8 cellular contexts compared by ENCODE assay signal in genomic region chr11:118929496-118930151, GRCh38. TPM values are rescaled to one million over a fixed set of nuclear protein-coding genes. Genes with fewer than 3 reads are reported as not detected.
A peak's percentile ranks its signal among the peaks of the same experiment; 100 is the strongest.
DNase-seq lines count a peak whose midpoint lies in the region; ATAC-seq and TF ChIP-seq lines count a peak whose summit lies in the region.

No MANE protein-coding gene starts in this region.

- TF ChIP-seq EP300 in stomach (IDR thresholded peaks at IDR 0.05) = no peak

- 0% methylated on average over 7 to 8 of the region's 28 CpGs for WGBS in esophagus squamous epithelium, 2 donors
- 0 to 1% (median 0%) methylated on average over 20 to 26 of the region's 28 CpGs for WGBS in stomach, 5 donors

- peaks cover 0 to 15% (median 3%) of the 10 kb centered on the region in 3 donors for H3K27me3 Mint-ChIP-seq in CD14-positive monocyte (ENCODE audit: low read depth in 3 of 3)

- H3K4me1 Mint-ChIP-seq in CD14-positive monocyte = peaks cover 37% of the 10 kb centered on the region

- CTCF ChIA-PET in PC-9 (lab: Charles Lee) = interaction anchor here (0.7 to 1.1 kb wide), 3 partner anchors 20 to 157 kb away, joined by 4 to 8 read pairs (median 7); no protein-coding TSS in a partner anchor

- H4K20me1 ChIP-seq in PC-9 (ENCODE audit: insufficient read depth) = 0 out of 2 replicates have a peak, but pooled peaks cover under 1% of the 10 kb centered on the region

- H3K9me2 ChIP-seq in PC-9 (ENCODE audit: insufficient read depth) = no peaks in the 10 kb centered on the region

- H3K4me3 Mint-ChIP-seq in CD14-positive monocyte = peak overlapping the region; percentile 92 to 98

- peak overlapping the region; percentile 69; the same call in 1 of the 2 replicates for H2AFZ ChIP-seq in PC-9

- H3F3A ChIP-seq in PC-9 (ENCODE audit: insufficient read depth, low read depth) = peaks cover 36% of the 10 kb centered on the region

- no TSS peak for BruUV-seq in PC-9 (replicated peaks; lab: Mats Ljungman, UMichigan)

- H3K36me3 ChIP-seq in HUES48 (ENCODE audit: control insufficient read depth, insufficient read depth, low read length) = no peaks in the 10 kb centered on the region
- no peaks in the 10 kb centered on the region for H3K36me3 ChIP-seq in PC-9 (ENCODE audit: low read depth)
- no peaks in the 10 kb centered on the region for H3K36me3 ChIP-seq in esophagus squamous epithelium
- no peaks in the 10 kb centered on the region for H3K36me3 ChIP-seq in muscle layer of colon (ENCODE audit: insufficient read depth, low read length)
- no peaks in the 10 kb centered on the region for H3K36me3 ChIP-seq in stomach

- intact Hi-C loops in CD14-positive monocyte (cut with micrococcal nuclease) = loop anchor here (2.0 to 10.0 kb wide), 7 partner anchors 21 to 245 kb away; partner anchors contain the start of genes C2CD2L (in 1 of the 2), DDX6 (in 1 of the 2), RPS25 (in 1 of the 2) and TRAPPC4 (in 1 of the 2)
- intact Hi-C loops in PC-9 (cut with micrococcal nuclease; ENCODE audit: unreplicated experiment) = loop anchor here (1.0 to 5.0 kb wide), 5 partner anchors 9 to 408 kb away; partner anchors contain the start of genes DDX6, RPS25 and TRAPPC4
- intact Hi-C loops in esophagus squamous epithelium (cut with DNase I) = no loop called here
- intact Hi-C loops in stomach (cut with DNase I; ENCODE audit: low total_unique reads) = loop anchor here (2.0 kb wide), 1 partner anchor 21 kb away; no protein-coding TSS in a partner anchor

- H3K27me3 ChIP-seq in HUES48 (ENCODE audit: control insufficient read depth, insufficient read depth, low read length) = peaks cover 24% of the 10 kb centered on the region
- H3K27me3 ChIP-seq in PC-9 (ENCODE audit: insufficient read depth, low read depth) = no peaks in the 10 kb centered on the region
- H3K27me3 ChIP-seq in esophagus squamous epithelium = no peaks in the 10 kb centered on the region
- H3K27me3 ChIP-seq in muscle layer of colon (ENCODE audit: control insufficient read depth in 1 of 2, insufficient read depth in 2 of 2, low read length in 2 of 2) = no peaks in the 10 kb centered on the region
- H3K27me3 ChIP-seq in stomach = no peaks in the 10 kb centered on the region

- H3K9me3 ChIP-seq in HUES48 (ENCODE audit: control insufficient read depth, insufficient read depth, low read length) (no peaks in the 10 kb centered on the region), PC-9 (ENCODE audit: insufficient read depth, low read depth) (no peaks in the 10 kb centered on the region), esophagus squamous epithelium (no peaks in the 10 kb centered on the region), muscle layer of colon (ENCODE audit: low read length) (no peaks in the 10 kb centered on the region), stomach (no peaks in the 10 kb centered on the region)

- DNase-seq in CD14-positive monocyte (ENCODE audit: low spot score) = peak; percentile 81
- DNase-seq in PC-9 = peak; percentile 81 to 88
- DNase-seq in activated T-cell treated with anti-CD3 and anti-CD28 coated beads, Interleukin-2, amount 50 U/mL, for 48 hours = peak; percentile 81 to 84
- no peak for DNase-seq in esophagus squamous epithelium (lab: John Stamatoyannopoulos, UW)
- DNase-seq in stomach = peak; percentile 93

- H3K9me3 Mint-ChIP-seq in CD14-positive monocyte = no peaks in the 10 kb centered on the region

- H3K27ac ChIP-seq in HUES48 (ENCODE audit: low read depth, low read length) = peak overlapping the region; percentile 88
- H3K27ac ChIP-seq in PC-9 = peak overlapping the region; percentile 55
- peak overlapping the region; percentile 95 to 100 (median 98) for H3K27ac ChIP-seq in esophagus squamous epithelium
- peak overlapping the region; percentile 86 for H3K27ac ChIP-seq in muscle layer of colon (ENCODE audit: low read depth, low read length)
- peak overlapping the region; percentile 92 to 99 (median 97) for H3K27ac ChIP-seq in stomach

- H3K9ac ChIP-seq in HUES48 (ENCODE audit: low read depth, low read length) (0 out of 2 replicates have a peak overlapping the region, but pooled peaks have one; percentile 34), muscle layer of colon (ENCODE audit: low read length) (peak overlapping the region; percentile 70)

- no peaks in the 10 kb centered on the region for H3K36me3 Mint-ChIP-seq in CD14-positive monocyte

- no peak for ATAC-seq in HG02588 (IDR thresholded peaks at IDR 0.05; ENCODE audit: unreplicated experiment)

- POLR2A ChIA-PET in PC-9 (lab: Charles Lee; ENCODE audit: unreplicated experiment) = interaction anchor here (0.5 to 0.6 kb wide), 4 partner anchors 59 to 144 kb away, joined by 4 to 8 read pairs (median 4); no protein-coding TSS in a partner anchor

- H3K79me2 ChIP-seq in PC-9 (ENCODE audit: low read depth) = peaks cover 24% of the 10 kb centered on the region

- H3K4me3 ChIP-seq in HUES48 (ENCODE audit: low read depth, low read length) = peak overlapping the region; percentile 77
- H3K4me3 ChIP-seq in PC-9 = peak overlapping the region; percentile 84
- peak overlapping the region; percentile 62 to 87 (median 79) for H3K4me3 ChIP-seq in esophagus squamous epithelium
- peak overlapping the region; percentile 75 to 89 for H3K4me3 ChIP-seq in muscle layer of colon (ENCODE audit: low read depth in 1 of 2, low read length in 2 of 2)
- H3K4me3 ChIP-seq in stomach = peak overlapping the region; percentile 65 to 84 (median 75)

- TF ChIP-seq CTCF in CD14-positive monocyte (IDR thresholded peaks at IDR 0.05) = no peak
- TF ChIP-seq CTCF in PC-9 (conservative IDR thresholded peaks at IDR 0.05) = no peak
- no peak for TF ChIP-seq CTCF in esophagus squamous epithelium (IDR thresholded peaks at IDR 0.05)
- no peak for TF ChIP-seq CTCF in stomach (IDR thresholded peaks at IDR 0.05)

- TF ChIP-seq POLR2A in esophagus squamous epithelium (IDR thresholded peaks at IDR 0.05) = peak in 1 of 4 donors; percentile 23
- peak in 1 of 4 donors; percentile 20 for TF ChIP-seq POLR2A in stomach (IDR thresholded peaks at IDR 0.05)

- peak overlapping the region; percentile 72 to 96 (median 86) for H3K27ac Mint-ChIP-seq in CD14-positive monocyte

- peak overlapping the region; percentile 97 for H3K4me2 ChIP-seq in PC-9

- H3K4me1 ChIP-seq in HUES48 (ENCODE audit: control insufficient read depth, insufficient read depth, low read length) (peaks cover 24% of the 10 kb centered on the region), PC-9 (replicated peaks; ENCODE audit: insufficient read depth) (peaks cover 41% of the 10 kb centered on the region), esophagus squamous epithelium (peaks cover 39 to 62% (median 46%) of the 10 kb centered on the region in 3 donors), muscle layer of colon (ENCODE audit: insufficient read depth, low read length) (peaks cover 51% of the 10 kb centered on the region), stomach (peaks cover 42 to 68% (median 60%) of the 10 kb centered on the region in 4 donors)

RNA-seq across cellular contexts. Expression of gene BCL9L, which starts 3.9 kb away (rescaled TPM):
- polyA plus RNA-seq in CD14-positive monocyte (1 to 10 TPM in 1 of 2 donors, under 1 TPM in 1; 0.11 to 1.8 TPM), stomach (10 to 100 TPM in 1 of 3 donors, 1 to 10 TPM in 2; 4.2 to 11.7 (median 6.0) TPM)
- total RNA-seq in PC-9 (2021) (75.9 and 108 TPM in 2 replicates), esophagus squamous epithelium (10 to 100 TPM; 16.4 to 29.6 (median 18.9) TPM), stomach (10 to 100 TPM in 4 of 5 donors, 1 to 10 TPM in 1; 9.9 to 35.2 (median 20.4) TPM)

RNA-seq across cellular contexts. Expression of gene UPK2, which starts 26.5 kb away (rescaled TPM):
- polyA plus RNA-seq in CD14-positive monocyte (not detected), stomach (under 1 TPM in 1 of 3 donors, not detected in 2; 0.50 TPM)
- total RNA-seq in PC-9 (2021) (17.1 and 23.2 TPM in 2 replicates), esophagus squamous epithelium (under 1 TPM in 1 of 4 donors, not detected in 3; 0.57 TPM), stomach (not detected)

RNA-seq across cellular contexts. Expression of gene FOXR1, which starts 41.9 kb away (rescaled TPM):
- polyA plus RNA-seq in CD14-positive monocyte = not detected
- total RNA-seq in PC-9 (2021) = not detected in 2 replicates
- not detected for total RNA-seq in esophagus squamous epithelium
- not detected for total RNA-seq in stomach
- not detected for polyA plus RNA-seq in stomach

RNA-seq across cellular contexts. Expression of gene CXCR5, which starts 45.9 kb away (rescaled TPM):
- polyA plus RNA-seq in CD14-positive monocyte (under 1 TPM; 0.08 to 0.09 TPM), stomach (under 1 TPM; 0.12 to 0.60 (median 0.15) TPM)
- total RNA-seq in PC-9 (2021) (not detected in 2 replicates), esophagus squamous epithelium (under 1 TPM in 1 of 4 donors, not detected in 3; 0.06 TPM), stomach (under 1 TPM in 1 of 5 donors, not detected in 4; 0.14 TPM)

Comparison
In these comparisons a context has a peak if more than half of its experiments do, and no peak if none do; other contexts are left out.
1. RNA of gene UPK2, which starts 26.5 kb away (total RNA-seq): 17.1 to 23.2 TPM in PC-9; 0.57 TPM in esophagus squamous epithelium and not detected in stomach; every median in the first group is over 10 times any median in the second.
2. Peak in every context shown above with its lines, with median percentiles within 50 percentile points of each other: H3K27ac ChIP-seq and H3K4me3 ChIP-seq.